ENCODE assay signal across 10 cellular contexts in the genomic region with DNA sequence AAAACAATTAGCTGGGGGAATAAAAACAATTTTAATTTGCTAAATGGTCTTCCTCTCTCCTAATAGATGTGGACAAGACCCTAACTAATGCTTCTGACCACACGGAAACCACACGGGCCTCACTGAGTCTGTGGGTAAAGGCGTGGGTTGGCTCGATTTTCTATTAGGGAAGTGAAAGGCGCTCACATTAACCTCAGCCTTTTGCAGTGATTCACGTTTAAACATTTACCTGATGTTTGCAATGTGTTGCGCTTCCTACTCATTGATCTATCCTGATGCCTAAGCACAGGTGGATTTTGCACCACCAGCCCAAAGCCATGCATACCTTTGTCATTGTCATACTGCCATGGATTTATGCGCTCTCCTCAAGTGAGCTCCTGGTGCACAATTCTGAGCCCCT. TPM values are rescaled to one million over a fixed set of nuclear protein-coding genes. Genes with fewer than 3 reads are reported as not detected.
DNase-seq lines count a peak whose midpoint lies in the region; ATAC-seq and TF ChIP-seq lines count a peak whose summit lies in the region.
"Had no signal": no experiment of that assay in that cellular context is flagged by ENCODE, and none has a peak within 500 bp of the region (broad histone marks: within the 10 kb centered on the region; RNA-seq: fewer than 3 reads in every experiment).

No MANE protein-coding gene starts in this region.

- intact Hi-C loops in testis (cut with DNase I; ENCODE audit: low total_unique reads), result no loop called here

- DNase-seq in testis, result no peak
- no peak for DNase-seq in stimulated activated CD4-positive, alpha-beta T cell treated with anti-CD3 and anti-CD28 coated beads, Interleukin-15, amount 100 ng/mL, for 24 hours
- no peak for DNase-seq in effector memory CD4-positive, alpha-beta T cell
- DNase-seq in activated T-cell treated with anti-CD3 and anti-CD28 coated beads, Interleukin-2, amount 50 U/mL, for 4 hours, result no peak
- DNase-seq: NCI-H2107 had no signal

- TF ChIP-seq CTCF in testis (IDR thresholded peaks at IDR 0.05), result no peak

- H3K4me3 ChIP-seq in testis, result no peak overlapping the region
- H3K4me3 ChIP-seq in effector memory CD4-positive, alpha-beta T cell (ENCODE audit: insufficient read depth, low read depth, low read length, poor library complexity, severe bottlenecking), result no peak overlapping the region

- no peaks in the 10 kb centered on the region for H3K36me3 ChIP-seq in testis (ENCODE audit: low read depth, missing control alignments)
- no peaks in the 10 kb centered on the region for H3K36me3 ChIP-seq in effector memory CD4-positive, alpha-beta T cell (ENCODE audit: control insufficient read depth, insufficient read depth, low read length)

- H3K36me3 Mint-ChIP-seq in activated T-cell treated with anti-CD3 and anti-CD28 coated beads, Interleukin-2, amount 50 U/mL, for 4 hours (ENCODE audit: insufficient read depth), result no peaks in the 10 kb centered on the region
- H3K36me3 Mint-ChIP-seq: activated naive CD8-positive, alpha-beta T cell had no signal

- 88 to 91% methylated on average over 8 of the region's 8 CpGs for WGBS in testis, 2 donors

- H3K27me3 ChIP-seq in testis, result no peaks in the 10 kb centered on the region
- no peaks in the 10 kb centered on the region for H3K27me3 ChIP-seq in effector memory CD4-positive, alpha-beta T cell (replicated peaks; ENCODE audit: control insufficient read depth, insufficient read depth, low read length, poor library complexity, severe bottlenecking)

- no peak overlapping the region for H3K4me3 Mint-ChIP-seq in activated T-cell treated with anti-CD3 and anti-CD28 coated beads, Interleukin-2, amount 50 U/mL, for 4 hours
- H3K4me3 Mint-ChIP-seq: activated naive CD8-positive, alpha-beta T cell had no signal

- no peak for TF ChIP-seq POLR2A in testis (IDR thresholded peaks at IDR 0.05)

- H3K4me1 Mint-ChIP-seq in activated T-cell treated with anti-CD3 and anti-CD28 coated beads, Interleukin-2, amount 50 U/mL, for 4 hours (ENCODE audit: low read depth), result no peaks in the 10 kb centered on the region

- no peaks in the 10 kb centered on the region for H3K9me3 ChIP-seq in testis
- no peaks in the 10 kb centered on the region for H3K9me3 ChIP-seq in effector memory CD4-positive, alpha-beta T cell (ENCODE audit: control insufficient read depth, low read length)

- H3K27me3 Mint-ChIP-seq in activated T-cell treated with anti-CD3 and anti-CD28 coated beads, Interleukin-2, amount 50 U/mL, for 4 hours (ENCODE audit: low read depth), result peaks cover 11% of the 10 kb centered on the region

- H3K27ac ChIP-seq in testis, result no peak overlapping the region
- H3K27ac ChIP-seq in effector memory CD4-positive, alpha-beta T cell (ENCODE audit: insufficient read depth, low read length, poor library complexity, severe bottlenecking), result no peak overlapping the region

- ATAC-seq in GM18498 (IDR thresholded peaks at IDR 0.05; ENCODE audit: unreplicated experiment), result peak; percentile 98
- peak; percentile 99 for ATAC-seq in GM19467 (IDR thresholded peaks at IDR 0.05; ENCODE audit: unreplicated experiment)
- peak; percentile 99 for ATAC-seq in HG02938 (IDR thresholded peaks at IDR 0.05; ENCODE audit: unreplicated experiment)
- peak; percentile 98 for ATAC-seq in HG03575 (IDR thresholded peaks at IDR 0.05; ENCODE audit: extremely low read depth, insufficient number of reproducible peaks, low FRiP score, unreplicated experiment)
- ATAC-seq in activated T-cell treated with anti-CD3 and anti-CD28 coated beads, Interleukin-2, amount 50 U/mL, for 4 hours, result no peak

- H3K9me3 Mint-ChIP-seq in activated T-cell treated with anti-CD3 and anti-CD28 coated beads, Interleukin-2, amount 50 U/mL, for 4 hours, result no peaks in the 10 kb centered on the region

- H3K4me1 ChIP-seq in testis, result no peaks in the 10 kb centered on the region
- H3K4me1 ChIP-seq in effector memory CD4-positive, alpha-beta T cell (ENCODE audit: control insufficient read depth, insufficient read depth, low read length, poor library complexity, severe bottlenecking), result no peaks in the 10 kb centered on the region

RNA-seq across cellular contexts. Expression of a gene that starts 35.6 kb away (rescaled TPM):
- total RNA-seq in testis, result 1 to 10 TPM; 6.3 TPM
- polyA plus RNA-seq in testis (ENCODE audit: insufficient read depth, low read depth, low replicate concordance), result 10.6 TPM
- 1 to 10 TPM; 1.6 to 3.2 (median 1.6) TPM for total RNA-seq in activated T-cell treated with anti-CD3 and anti-CD28 coated beads, Interleukin-2, amount 50 U/mL, for 4 hours

Comparison
In these comparisons a context has a peak if more than half of its experiments do, and no peak if none do; other contexts are left out.
1. ATAC-seq: peak in GM18498 (single experiment), GM19467 (single experiment), HG02938 (single experiment) and HG03575 (single experiment); none in activated T-cell treated with anti-CD3 and anti-CD28 coated beads, Interleukin-2, amount 50 U/mL, for 4 hours (0 of 2).